In the genomic region with DNA sequence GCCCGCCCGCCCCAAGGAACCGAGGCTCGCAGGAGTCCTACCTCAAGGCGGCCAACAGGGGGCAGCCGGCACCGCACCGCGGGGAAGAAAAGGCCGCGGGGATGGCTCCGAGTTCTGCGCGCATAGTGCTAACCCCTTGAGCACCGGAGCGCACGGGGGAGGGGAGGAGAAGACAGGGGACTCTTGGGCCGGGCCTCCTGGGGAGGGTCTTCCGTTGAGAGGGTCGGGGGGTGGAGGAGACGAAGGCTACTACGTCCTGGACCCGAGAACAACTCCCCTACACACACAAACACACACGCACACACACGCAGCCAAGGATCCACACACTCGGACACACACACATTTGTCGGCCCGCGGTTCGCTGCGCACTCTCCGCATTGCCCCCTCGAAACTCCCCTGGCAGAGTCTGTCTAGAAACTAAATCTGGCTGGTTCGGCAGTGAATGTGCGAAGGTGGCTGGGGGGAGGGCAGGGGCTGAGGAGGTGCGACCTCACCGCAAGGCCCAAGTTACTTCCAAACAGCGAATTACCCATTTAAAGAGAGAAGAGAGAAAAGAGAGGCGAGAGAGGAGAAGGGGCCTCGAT, we compare ENCODE assay signal across 8 cellular contexts. TPM values are rescaled to one million over a fixed set of nuclear protein-coding genes. Genes with fewer than 3 reads are reported as not detected.
DNase-seq lines count a peak whose midpoint lies in the region; ATAC-seq and TF ChIP-seq lines count a peak whose summit lies in the region.

No MANE protein-coding gene starts in this region.

- H3K27me3 Mint-ChIP-seq in activated naive CD8-positive, alpha-beta T cell treated with anti-CD3 and anti-CD28 coated beads for 36 hours = peaks cover 96% of the 10 kb centered on the region

- peaks cover 20% of the 10 kb centered on the region for H3K4me1 Mint-ChIP-seq in activated naive CD8-positive, alpha-beta T cell treated with anti-CD3 and anti-CD28 coated beads for 36 hours

- H3K27ac Mint-ChIP-seq in activated naive CD8-positive, alpha-beta T cell treated with anti-CD3 and anti-CD28 coated beads for 36 hours = no peak overlapping the region

- peak overlapping the region; percentile 70 for H3K4me3 ChIP-seq in cardiac muscle cell

- peak; percentile 56 for ATAC-seq in HG02870 (IDR thresholded peaks at IDR 0.05; ENCODE audit: unreplicated experiment)

- H3K9me3 ChIP-seq in cardiac muscle cell (ENCODE audit: low read depth) = no peaks in the 10 kb centered on the region

- H3K9me3 Mint-ChIP-seq in activated naive CD8-positive, alpha-beta T cell treated with anti-CD3 and anti-CD28 coated beads for 36 hours = no peaks in the 10 kb centered on the region

- H3K4me3 Mint-ChIP-seq in activated naive CD8-positive, alpha-beta T cell treated with anti-CD3 and anti-CD28 coated beads for 36 hours = no peak overlapping the region

- H3K36me3 Mint-ChIP-seq in activated naive CD8-positive, alpha-beta T cell treated with anti-CD3 and anti-CD28 coated beads for 36 hours = no peaks in the 10 kb centered on the region

- peak overlapping the region; percentile 91 for H3K27ac ChIP-seq in cardiac muscle cell

- H3K36me3 ChIP-seq in cardiac muscle cell = no peaks in the 10 kb centered on the region

- peak; percentile 57 for TF ChIP-seq CTCF in cardiac muscle cell (IDR thresholded peaks at IDR 0.05; ENCODE audit: low read depth, low read length)

- H3K27me3 ChIP-seq in cardiac muscle cell = no peaks in the 10 kb centered on the region

- DNase-seq in activated T-cell treated with anti-CD3 and anti-CD28 coated beads for 48 hours (ENCODE audit: low read depth) = peak; percentile 48
- DNase-seq in activated T-cell treated with anti-CD3 and anti-CD28 coated beads for 4 hours = no peak
- peak; percentile 57 for DNase-seq in NCI-H226
- peak; percentile 61 for DNase-seq in activated naive CD8-positive, alpha-beta T cell treated with anti-CD3 and anti-CD28 coated beads for 36 hours
- peak; percentile 89 to 94 for DNase-seq in cardiac muscle cell (ENCODE audit: low read depth in 1 of 2, low spot score in 1 of 2)
- peak; percentile 65 for DNase-seq in pons (ENCODE audit: low spot score)
- no peak for DNase-seq in activated CD4-positive, CD25-positive, alpha-beta regulatory T cell treated with anti-CD3 and anti-CD28 coated beads, Interleukin-2, amount 50 U/mL, for 72 hours

- H3K4me1 ChIP-seq in cardiac muscle cell (ENCODE audit: low read depth) = peaks cover 24% of the 10 kb centered on the region

RNA-seq across cellular contexts. Expression of gene WNT5A, which starts 1.8 kb away (rescaled TPM):
- total RNA-seq in activated naive CD8-positive, alpha-beta T cell treated with anti-CD3 and anti-CD28 coated beads for 36 hours = not detected
- total RNA-seq in cardiac muscle cell = 94.2 and 113 TPM in 2 replicates
- polyA plus RNA-seq in cardiac muscle cell = 18.4 and 22.3 TPM in 2 replicates

Comparison
In these comparisons a context has a peak if more than half of its experiments do, and no peak if none do; other contexts are left out.
1. DNase-seq: peak in activated T-cell treated with anti-CD3 and anti-CD28 coated beads for 48 hours (single experiment), NCI-H226 (single experiment), activated naive CD8-positive, alpha-beta T cell treated with anti-CD3 and anti-CD28 coated beads for 36 hours (single experiment), cardiac muscle cell (2 of 2) and pons (single experiment); none in activated T-cell treated with anti-CD3 and anti-CD28 coated beads for 4 hours (single experiment) and activated CD4-positive, CD25-positive, alpha-beta regulatory T cell treated with anti-CD3 and anti-CD28 coated beads, Interleukin-2, amount 50 U/mL, for 72 hours (single experiment).
2. RNA of gene WNT5A, which starts 1.8 kb away (total RNA-seq): 94.2 to 113 TPM in cardiac muscle cell; not detected in activated naive CD8-positive, alpha-beta T cell treated with anti-CD3 and anti-CD28 coated beads for 36 hours; every median in the first group is over 10 times any median in the second.